ENCODE assay signal across 1 cellular context in the genomic region with DNA sequence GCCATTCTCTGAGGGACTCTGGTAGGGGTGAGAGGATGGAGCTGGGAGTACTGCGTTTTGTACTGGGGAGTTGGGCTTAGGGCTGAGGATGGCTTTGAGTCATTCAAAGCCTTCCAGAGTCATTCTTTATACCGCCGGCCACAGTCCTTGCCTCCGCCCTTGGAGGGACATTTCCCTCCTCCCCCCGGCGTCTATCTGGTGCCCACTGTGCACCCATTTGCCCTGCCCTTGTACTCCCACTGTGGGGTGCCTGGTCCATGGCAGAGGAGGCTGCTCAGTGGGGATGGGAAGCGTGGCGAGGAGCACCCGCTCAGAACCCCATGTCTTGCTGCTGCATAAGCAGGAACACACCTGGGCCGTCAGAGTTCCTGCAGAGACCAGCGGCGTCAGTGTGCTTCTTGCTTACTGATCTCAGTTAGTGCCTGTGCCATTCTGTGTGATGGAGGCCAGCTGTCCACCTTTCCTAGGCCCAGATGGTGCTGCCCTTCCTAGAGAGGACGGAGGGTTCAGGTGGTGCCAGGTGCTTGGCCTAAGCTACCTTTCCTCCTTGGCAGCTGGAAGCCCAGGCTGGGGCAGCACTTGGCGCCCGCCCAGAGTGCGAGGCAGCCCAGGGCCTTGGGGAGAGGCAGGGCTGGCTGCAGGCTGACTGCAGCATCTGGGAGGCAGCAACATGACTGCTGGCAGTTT.
TF ChIP-seq lines count a peak whose summit lies in the region.

No MANE protein-coding gene starts in this region.

TF ChIP-seq in HepG2, 621 proteins besides CTCF, POLR2A, EP300 and RAD21:
- TF ChIP-seq, protein P1, sequence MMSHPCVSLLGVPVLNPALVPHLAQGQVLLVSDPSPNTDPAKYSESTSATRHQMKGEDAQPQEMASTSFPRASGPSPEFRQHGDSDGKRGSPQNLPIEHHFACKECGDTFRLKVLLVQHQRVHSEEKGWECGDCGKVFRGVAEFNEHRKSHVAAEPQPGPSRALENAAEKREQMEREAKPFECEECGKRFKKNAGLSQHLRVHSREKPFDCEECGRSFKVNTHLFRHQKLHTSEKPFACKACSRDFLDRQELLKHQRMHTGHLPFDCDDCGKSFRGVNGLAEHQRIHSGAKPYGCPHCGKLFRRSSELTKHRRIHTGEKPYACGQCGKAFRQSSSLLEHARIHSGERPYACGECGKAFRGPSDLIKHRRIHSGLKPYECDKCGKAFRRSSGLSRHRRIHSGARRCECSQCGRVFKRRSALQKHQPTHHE (CRISPR knock-in tag; IDR thresholded peaks at IDR 0.05; ENCODE audit: borderline replicate concordance): no peak
- TF ChIP-seq, protein P2, sequence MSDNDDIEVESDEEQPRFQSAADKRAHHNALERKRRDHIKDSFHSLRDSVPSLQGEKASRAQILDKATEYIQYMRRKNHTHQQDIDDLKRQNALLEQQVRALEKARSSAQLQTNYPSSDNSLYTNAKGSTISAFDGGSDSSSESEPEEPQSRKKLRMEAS (IDR thresholded peaks at IDR 0.05): 0 out of 2 replicates have a peak, but pooled peaks have one; percentile 4
- TF ChIP-seq ZNF136 (CRISPR knock-in tag; IDR thresholded peaks at IDR 0.05; ENCODE audit: low read depth): no peak
- TF ChIP-seq, protein P3, sequence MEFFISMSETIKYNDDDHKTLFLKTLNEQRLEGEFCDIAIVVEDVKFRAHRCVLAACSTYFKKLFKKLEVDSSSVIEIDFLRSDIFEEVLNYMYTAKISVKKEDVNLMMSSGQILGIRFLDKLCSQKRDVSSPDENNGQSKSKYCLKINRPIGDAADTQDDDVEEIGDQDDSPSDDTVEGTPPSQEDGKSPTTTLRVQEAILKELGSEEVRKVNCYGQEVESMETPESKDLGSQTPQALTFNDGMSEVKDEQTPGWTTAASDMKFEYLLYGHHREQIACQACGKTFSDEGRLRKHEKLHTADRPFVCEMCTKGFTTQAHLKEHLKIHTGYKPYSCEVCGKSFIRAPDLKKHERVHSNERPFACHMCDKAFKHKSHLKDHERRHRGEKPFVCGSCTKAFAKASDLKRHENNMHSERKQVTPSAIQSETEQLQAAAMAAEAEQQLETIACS (CRISPR knock-in tag; IDR thresholded peaks at IDR 0.05): no peak
